16 cellular contexts compared by ENCODE assay signal in the genomic region with DNA sequence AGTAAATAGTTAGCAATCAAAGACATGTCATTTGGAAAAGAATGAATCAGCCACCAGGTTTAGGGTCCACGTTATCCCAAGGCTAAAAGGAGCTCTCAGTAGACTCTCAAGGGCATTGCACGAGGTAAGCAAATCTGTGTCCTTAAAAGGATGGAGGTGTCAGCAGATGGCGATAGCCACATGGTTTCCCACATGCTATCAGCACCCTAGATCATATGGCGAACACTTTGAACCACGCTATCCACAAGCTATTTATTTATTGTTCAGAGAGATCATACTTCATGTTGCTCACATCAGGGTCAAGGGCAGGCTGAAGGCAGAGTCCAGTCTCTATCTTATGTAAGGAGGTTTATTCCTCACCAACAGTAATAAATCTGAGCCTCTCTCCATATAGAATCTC. TPM values are rescaled to one million over a fixed set of nuclear protein-coding genes. Genes with fewer than 3 reads are reported as not detected.
DNase-seq lines count a peak whose midpoint lies in the region; ATAC-seq and TF ChIP-seq lines count a peak whose summit lies in the region.
"Had no signal": no experiment of that assay in that cellular context is flagged by ENCODE, and none has a peak within 500 bp of the region (broad histone marks: within the 10 kb centered on the region; RNA-seq: fewer than 3 reads in every experiment).

No MANE protein-coding gene starts in this region.

- H3K36me3 ChIP-seq in heart right ventricle, result no peaks in the 10 kb centered on the region
- H3K36me3 ChIP-seq: Peyer's patch had no signal

- no peaks in the 10 kb centered on the region for H3K9me3 ChIP-seq in heart right ventricle
- H3K9me3 ChIP-seq: Peyer's patch had no signal

- no peak for TF ChIP-seq CTCF in heart right ventricle (IDR thresholded peaks at IDR 0.05)

- DNase-seq in DMS 273 (lab: John Stamatoyannopoulos, UW; ENCODE audit: unreplicated experiment), result peak; percentile 21
- DNase-seq in DMS 273 treated with DMSO at 0.1 percent for 48 hours (lab: John Stamatoyannopoulos, UW), result no peak
- peak; percentile 6 for DNase-seq in NAMALWA (ENCODE audit: low spot score)
- DNase-seq in astrocyte of the hippocampus (ENCODE audit: low read depth, low spot score), result peak; percentile 4
- DNase-seq in lung microvascular endothelial cell (ENCODE audit: low read depth in 2 of 2), result peak; percentile 13 to 26
- no peak for DNase-seq in NCI-H510A (lab: John Stamatoyannopoulos, UW)
- no peak for DNase-seq in heart right ventricle
- DNase-seq: activated naive CD8-positive, alpha-beta T cell treated with anti-CD3 and anti-CD28 coated beads, Interleukin-2, amount 10 ng/mL, durations not matched to agents 7 days and 5 days; DND-41; hypothalamus; NCI-H1436; retina; T-helper 9 cell had no signal

- ATAC-seq in heart right ventricle, result no peak
- ATAC-seq in HG03354 (IDR thresholded peaks at IDR 0.05; ENCODE audit: poor library complexity, severe bottlenecking, unreplicated experiment), result no peak

- H3K4me3 ChIP-seq in heart right ventricle, result no peak overlapping the region
- H3K4me3 ChIP-seq: Peyer's patch had no signal

- WGBS in heart right ventricle, 2 donors, result 50 to 52% methylated on average over 5 of the region's 5 CpGs

- H3K27ac ChIP-seq in heart right ventricle, result no peak overlapping the region
- H3K27ac ChIP-seq: 22Rv1, Peyer's patch had no signal

- intact Hi-C loops in heart right ventricle (cut with DNase I), result loop anchor here in 4 of 10 donors (10.0 kb wide), 2 partner anchors 432 to 832 kb away; no protein-coding TSS in a partner anchor

- peaks cover 0 to 7% (median 0%) of the 10 kb centered on the region in 9 donors for H3K4me1 ChIP-seq in heart right ventricle
- H3K4me1 ChIP-seq: Peyer's patch had no signal

- H3K27me3 ChIP-seq in heart right ventricle, result no peaks in the 10 kb centered on the region
- H3K27me3 ChIP-seq: Peyer's patch had no signal

RNA-seq across cellular contexts. Expression of a gene that starts 43.7 kb away (rescaled TPM):
- under 0.01 TPM in 1 of 2 replicates, not detected in the other for total RNA-seq in lung microvascular endothelial cell
- total RNA-seq in heart right ventricle, result 1 to 10 TPM; 1.8 to 7.5 (median 3.6) TPM
- polyA plus RNA-seq in heart right ventricle, result 1 to 10 TPM; 1.1 to 1.8 TPM
- total RNA-seq: activated naive CD8-positive, alpha-beta T cell treated with anti-CD3 and anti-CD28 coated beads, Interleukin-2, amount 10 ng/mL, durations not matched to agents 7 days and 5 days had no signal

Comparison
In these comparisons a context has a peak if more than half of its experiments do, and no peak if none do; other contexts are left out.
1. DNase-seq: peak in DMS 273 (single experiment), NAMALWA (single experiment), astrocyte of the hippocampus (single experiment) and lung microvascular endothelial cell (2 of 2); none in DMS 273 treated with DMSO at 0.1 percent for 48 hours (single experiment), NCI-H510A (single experiment) and heart right ventricle (0 of 2).